8 cellular contexts compared by ENCODE assay signal in the genomic region with DNA sequence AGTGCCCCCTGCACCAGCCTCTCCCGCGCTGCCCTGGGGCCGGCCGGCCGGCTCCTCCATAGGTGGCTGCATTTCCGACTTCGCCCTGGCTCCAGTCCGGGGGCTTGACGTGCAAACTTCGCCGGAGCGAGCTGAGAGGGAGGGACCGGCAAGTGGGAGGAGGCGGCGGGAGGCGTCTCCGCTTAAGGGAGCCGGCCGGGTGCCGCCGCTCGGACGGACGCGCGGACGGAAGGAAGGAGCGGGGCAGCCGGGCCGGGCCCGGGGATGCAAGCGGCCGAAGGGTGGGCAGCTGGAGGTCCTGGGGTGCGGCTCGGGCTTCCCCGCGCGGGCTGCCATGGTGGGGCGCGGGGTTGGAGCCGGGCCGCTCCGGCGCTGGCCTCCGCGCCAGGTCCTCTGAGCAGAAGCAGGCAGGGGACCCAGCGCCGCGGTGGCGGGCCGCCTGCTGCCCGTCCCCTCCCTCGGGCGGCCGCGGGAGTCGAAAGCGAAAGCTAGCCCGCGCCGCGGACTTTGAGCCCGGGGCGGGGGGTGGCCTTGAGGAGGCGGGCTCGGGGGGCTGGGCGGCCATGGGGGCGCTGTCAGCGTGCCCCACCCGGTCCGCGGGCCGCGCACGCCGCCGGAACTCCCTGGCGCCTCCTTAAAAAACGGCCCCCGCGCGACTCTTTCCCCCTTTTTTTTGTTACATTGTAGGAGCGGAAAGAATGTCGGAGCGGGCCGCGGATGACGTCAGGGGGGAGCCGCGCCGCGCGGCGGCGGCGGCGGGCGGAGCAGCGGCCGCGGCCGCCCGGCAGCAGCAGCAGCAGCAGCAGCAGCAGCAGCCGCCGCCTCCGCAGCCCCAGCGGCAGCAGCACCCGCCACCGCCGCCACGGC. TPM values are rescaled to one million over a fixed set of nuclear protein-coding genes. Genes with fewer than 3 reads are reported as not detected.
DNase-seq lines count a peak whose midpoint lies in the region; ATAC-seq and TF ChIP-seq lines count a peak whose summit lies in the region.

SCAANT1 (minus strand) TSS at position 483 of the 867 bp plus-strand sequence.

- H3K79me2 ChIP-seq in ACC112 (ENCODE audit: control insufficient read depth, insufficient read depth, low read length, unreplicated experiment), result peaks cover 58% of the 10 kb centered on the region

- DNase-seq in NCI-H345 (lab: John Stamatoyannopoulos, UW), result peak; percentile 65
- DNase-seq in activated CD4-positive, CD25-positive, alpha-beta regulatory T cell treated with anti-CD3 and anti-CD28 coated beads, Interleukin-2, amount 50 U/mL, for 72 hours, result peak; percentile 78
- DNase-seq in cerebellar cortex (ENCODE audit: low spot score), result peak; percentile 76
- peak; percentile 53 for DNase-seq in kidney epithelial cell (ENCODE audit: low read depth)
- DNase-seq in stimulated activated CD4-positive, alpha-beta T cell treated with anti-CD3 and anti-CD28 coated beads, Interleukin-15, amount 100 ng/mL, for 1 hour (ENCODE audit: low read depth in 1 of 2, low spot score in 1 of 2), result peak; percentile 70 to 75

- no peaks in the 10 kb centered on the region for H3K27me3 ChIP-seq in ACC112 (ENCODE audit: insufficient read depth, low read length)
- no peaks in the 10 kb centered on the region for H3K27me3 ChIP-seq in kidney epithelial cell (ENCODE audit: control insufficient read depth, insufficient read depth, low read length)

- H3K4me3 ChIP-seq in ACC112 (ENCODE audit: low read depth, low read length) (peak within 1 kb of the TSS; percentile 89), kidney epithelial cell (ENCODE audit: low read depth, low read length) (peak within 1 kb of the TSS; percentile 71)

- H2AFZ ChIP-seq in ACC112 (ENCODE audit: low read length, unreplicated experiment), result peak within 1 kb of the TSS; percentile 38

- ATAC-seq in GM18519 (IDR thresholded peaks at IDR 0.05; ENCODE audit: low FRiP score, unreplicated experiment) (peak; percentile 55), HG03039 (IDR thresholded peaks at IDR 0.05; ENCODE audit: unreplicated experiment) (peak; percentile 73)

- H3K4me1 ChIP-seq in ACC112 (ENCODE audit: control insufficient read depth, insufficient read depth, low read length, unreplicated experiment), result peaks cover 37% of the 10 kb centered on the region

- H3K36me3 ChIP-seq in ACC112 (ENCODE audit: insufficient read depth, low read length), result peaks cover 14% of the 10 kb centered on the region
- no peaks in the 10 kb centered on the region for H3K36me3 ChIP-seq in kidney epithelial cell (ENCODE audit: control insufficient read depth, insufficient read depth, low read length)

- TF ChIP-seq CTCF in kidney epithelial cell (IDR thresholded peaks at IDR 0.05; ENCODE audit: insufficient read depth, low read length, poor library complexity, severe bottlenecking), result no peak

- H3K27ac ChIP-seq in ACC112 (ENCODE audit: low read depth, low read length), result peak within 1 kb of the TSS; percentile 90

RNA-seq across cellular contexts. Expression of gene SCAANT1, which starts in this region (rescaled TPM):
- not detected in 2 replicates for total RNA-seq in kidney epithelial cell

Comparison
In these comparisons a context has a peak if more than half of its experiments do, and no peak if none do; other contexts are left out.
1. Peak in every context shown above with its lines: DNase-seq, ATAC-seq, H3K4me3 ChIP-seq and H3K27ac ChIP-seq.
2. Peak in DNase-seq and H3K4me3 ChIP-seq in kidney epithelial cell; RNA of the gene not detected or under 1 TPM.